ENCODE assay signal across 8 cellular contexts in genomic region chr10:133308431-133309110, GRCh38. TPM values are rescaled to one million over a fixed set of nuclear protein-coding genes. Genes with fewer than 3 reads are reported as not detected.
DNase-seq lines count a peak whose midpoint lies in the region; ATAC-seq and TF ChIP-seq lines count a peak whose summit lies in the region.

A gene with protein sequence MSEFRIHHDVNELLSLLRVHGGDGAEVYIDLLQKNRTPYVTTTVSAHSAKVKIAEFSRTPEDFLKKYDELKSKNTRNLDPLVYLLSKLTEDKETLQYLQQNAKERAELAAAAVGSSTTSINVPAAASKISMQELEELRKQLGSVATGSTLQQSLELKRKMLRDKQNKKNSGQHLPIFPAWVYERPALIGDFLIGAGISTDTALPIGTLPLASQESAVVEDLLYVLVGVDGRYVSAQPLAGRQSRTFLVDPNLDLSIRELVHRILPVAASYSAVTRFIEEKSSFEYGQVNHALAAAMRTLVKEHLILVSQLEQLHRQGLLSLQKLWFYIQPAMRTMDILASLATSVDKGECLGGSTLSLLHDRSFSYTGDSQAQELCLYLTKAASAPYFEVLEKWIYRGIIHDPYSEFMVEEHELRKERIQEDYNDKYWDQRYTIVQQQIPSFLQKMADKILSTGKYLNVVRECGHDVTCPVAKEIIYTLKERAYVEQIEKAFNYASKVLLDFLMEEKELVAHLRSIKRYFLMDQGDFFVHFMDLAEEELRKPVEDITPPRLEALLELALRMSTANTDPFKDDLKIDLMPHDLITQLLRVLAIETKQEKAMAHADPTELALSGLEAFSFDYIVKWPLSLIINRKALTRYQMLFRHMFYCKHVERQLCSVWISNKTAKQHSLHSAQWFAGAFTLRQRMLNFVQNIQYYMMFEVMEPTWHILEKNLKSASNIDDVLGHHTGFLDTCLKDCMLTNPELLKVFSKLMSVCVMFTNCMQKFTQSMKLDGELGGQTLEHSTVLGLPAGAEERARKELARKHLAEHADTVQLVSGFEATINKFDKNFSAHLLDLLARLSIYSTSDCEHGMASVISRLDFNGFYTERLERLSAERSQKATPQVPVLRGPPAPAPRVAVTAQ (minus strand): TSS chr10:133308872. CDS start chr10:133302941, 5,931 bp downstream.
A gene with protein sequence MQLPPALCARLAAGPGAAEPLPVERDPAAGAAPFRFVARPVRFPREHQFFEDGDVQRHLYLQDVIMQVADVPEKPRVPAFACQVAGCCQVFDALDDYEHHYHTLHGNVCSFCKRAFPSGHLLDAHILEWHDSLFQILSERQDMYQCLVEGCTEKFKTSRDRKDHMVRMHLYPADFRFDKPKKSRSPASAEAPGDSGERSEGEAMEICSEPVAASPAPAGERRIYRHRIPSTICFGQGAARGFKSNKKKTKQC (plus strand): TSS chr10:133308914. CDS start chr10:133308944, 30 bp downstream.

- CTCF ChIA-PET in Calu3 (lab: Charles Lee): interaction anchor here (1.2 kb wide), 1 partner anchor 16 kb away, joined by 4 read pairs; no protein-coding TSS in a partner anchor
- CTCF ChIA-PET in RWPE1 (lab: Yijun Ruan, JAX): interaction anchor here (0.7 to 1.8 kb wide), 6 partner anchors 13 to 165 kb away, joined by 3 to 14 read pairs (median 4); no protein-coding TSS in a partner anchor

- H3K27ac Mint-ChIP-seq in Calu3 (ENCODE audit: unreplicated experiment) (peak within 1 kb of the TSS; percentile 82), nephron (peak within 1 kb of the TSS; percentile 98 to 99 (median 98))
- peak within 1 kb of the TSS; percentile 96 for H3K27ac Mint-ChIP-seq in activated T-helper 2 cell treated with anti-CD3 and anti-CD28 coated beads, Interferon-gamma antibody, Interleukin-2, Interleukin-4, amounts not matched to agents 10 μg/mL and 5 μg/mL and 100 μg/mL, durations not matched to agents 14 hours and 24 hours and 36 hours
- peak within 1 kb of the TSS; percentile 98 for H3K27ac Mint-ChIP-seq in stimulated activated naive CD8-positive, alpha-beta T cell treated with anti-CD3 and anti-CD28 coated beads, Interleukin-15, Interleukin-2, amounts not matched to agents 100 ng/mL and 50 ng/mL, for 24 hours

- H3K4me3 Mint-ChIP-seq in Calu3 (ENCODE audit: low read depth, unreplicated experiment): peak within 1 kb of the TSS; percentile 76
- H3K4me3 Mint-ChIP-seq in activated T-helper 2 cell treated with anti-CD3 and anti-CD28 coated beads, Interferon-gamma antibody, Interleukin-2, Interleukin-4, amounts not matched to agents 10 μg/mL and 5 μg/mL and 100 μg/mL, durations not matched to agents 14 hours and 24 hours and 36 hours (ENCODE audit: low read depth): peak within 1 kb of the TSS; percentile 91
- H3K4me3 Mint-ChIP-seq in nephron: peak within 1 kb of the TSS; percentile 96 to 100 (median 97)
- peak within 1 kb of the TSS; percentile 99 for H3K4me3 Mint-ChIP-seq in stimulated activated naive CD8-positive, alpha-beta T cell treated with anti-CD3 and anti-CD28 coated beads, Interleukin-15, Interleukin-2, amounts not matched to agents 100 ng/mL and 50 ng/mL, for 24 hours

- DNase-seq in Calu3: peak; percentile 83
- peak; percentile 60 for DNase-seq in HPDE6-E6E7 (ENCODE audit: extremely low spot score)
- peak; percentile 82 for DNase-seq in RWPE1 (ENCODE audit: low spot score)
- peak; percentile 89 for DNase-seq in activated T-helper 2 cell treated with anti-CD3 and anti-CD28 coated beads, Interferon-gamma antibody, Interleukin-2, Interleukin-4, amounts not matched to agents 10 μg/mL and 5 μg/mL and 100 μg/mL, durations not matched to agents 14 hours and 24 hours and 36 hours (ENCODE audit: low spot score)
- DNase-seq in fibroblast of pulmonary artery (ENCODE audit: low read depth): peak; percentile 86

- H3K4me1 Mint-ChIP-seq in Calu3 (ENCODE audit: low read depth, unreplicated experiment) (peaks cover 8% of the 10 kb centered on the region), nephron (peaks cover 23% of the 10 kb centered on the region)
- peaks cover 16% of the 10 kb centered on the region for H3K4me1 Mint-ChIP-seq in activated T-helper 2 cell treated with anti-CD3 and anti-CD28 coated beads, Interferon-gamma antibody, Interleukin-2, Interleukin-4, amounts not matched to agents 10 μg/mL and 5 μg/mL and 100 μg/mL, durations not matched to agents 14 hours and 24 hours and 36 hours (ENCODE audit: low read depth)
- H3K4me1 Mint-ChIP-seq in stimulated activated naive CD8-positive, alpha-beta T cell treated with anti-CD3 and anti-CD28 coated beads, Interleukin-15, Interleukin-2, amounts not matched to agents 100 ng/mL and 50 ng/mL, for 24 hours (ENCODE audit: low read depth): peaks cover 39% of the 10 kb centered on the region

- H3K36me3 Mint-ChIP-seq in Calu3 (ENCODE audit: insufficient read depth, unreplicated experiment) (peaks cover 32% of the 10 kb centered on the region), nephron (ENCODE audit: low read depth) (peaks cover 27% of the 10 kb centered on the region)
- peaks cover 27% of the 10 kb centered on the region for H3K36me3 Mint-ChIP-seq in activated T-helper 2 cell treated with anti-CD3 and anti-CD28 coated beads, Interferon-gamma antibody, Interleukin-2, Interleukin-4, amounts not matched to agents 10 μg/mL and 5 μg/mL and 100 μg/mL, durations not matched to agents 14 hours and 24 hours and 36 hours (ENCODE audit: low read depth)
- H3K36me3 Mint-ChIP-seq in stimulated activated naive CD8-positive, alpha-beta T cell treated with anti-CD3 and anti-CD28 coated beads, Interleukin-15, Interleukin-2, amounts not matched to agents 100 ng/mL and 50 ng/mL, for 24 hours (ENCODE audit: low read depth): peaks cover 29% of the 10 kb centered on the region

- peak within 1 kb of the TSS; percentile 92 for H3K27ac ChIP-seq in RWPE1

- TSS peak; percentile 48 for BruUV-seq in Calu3 (replicated peaks; lab: Mats Ljungman, UMichigan)

- TF ChIP-seq CTCF in Calu3 (IDR thresholded peaks at IDR 0.05; ENCODE audit: unreplicated experiment) (no peak), RWPE1 (conservative IDR thresholded peaks at IDR 0.05; ENCODE audit: low read depth) (no peak), fibroblast of pulmonary artery (IDR thresholded peaks at IDR 0.05; ENCODE audit: low read length, missing control alignments) (no peak), nephron (IDR thresholded peaks at IDR 0.05; ENCODE audit: unreplicated experiment in 3 of 3) (no peak)

- POLR2A ChIA-PET in RWPE1 (lab: Yijun Ruan, JAX; ENCODE audit: low non-redundant PET): interaction anchor here (1.0 to 1.1 kb wide), 2 partner anchors 32 to 33 kb away, joined by 3 to 6 read pairs; partner anchors contain the start of gene ADAM8

- H3K4me3 ChIP-seq in fibroblast of pulmonary artery (replicated peaks; ENCODE audit: low read depth, low read length): peak within 1 kb of the TSS; percentile 92

- peak; percentile 68 for ATAC-seq in GM19468 (IDR thresholded peaks at IDR 0.05; ENCODE audit: extremely low read depth, unreplicated experiment)

- no peaks in the 10 kb centered on the region for H3K9me3 Mint-ChIP-seq in Calu3 (ENCODE audit: low read depth, unreplicated experiment)
- H3K9me3 Mint-ChIP-seq in activated T-helper 2 cell treated with anti-CD3 and anti-CD28 coated beads, Interferon-gamma antibody, Interleukin-2, Interleukin-4, amounts not matched to agents 10 μg/mL and 5 μg/mL and 100 μg/mL, durations not matched to agents 14 hours and 24 hours and 36 hours: no peaks in the 10 kb centered on the region
- no peaks in the 10 kb centered on the region for H3K9me3 Mint-ChIP-seq in nephron
- H3K9me3 Mint-ChIP-seq in stimulated activated naive CD8-positive, alpha-beta T cell treated with anti-CD3 and anti-CD28 coated beads, Interleukin-15, Interleukin-2, amounts not matched to agents 100 ng/mL and 50 ng/mL, for 24 hours: no peaks in the 10 kb centered on the region

- intact Hi-C loops in Calu3 (cut with micrococcal nuclease; ENCODE audit: unreplicated experiment): no loop called here
- intact Hi-C loops in activated T-helper 2 cell treated with anti-CD3 and anti-CD28 coated beads, Interferon-gamma antibody, Interleukin-2, Interleukin-4, amounts not matched to agents 10 μg/mL and 5 μg/mL and 100 μg/mL, durations not matched to agents 14 hours and 24 hours and 36 hours (cut with micrococcal nuclease): loop anchor here (1.0 to 5.0 kb wide), 5 partner anchors 33 to 771 kb away; partner anchors contain the start of genes FUOM, INPP5A and PAOX

- H3K27me3 Mint-ChIP-seq in Calu3 (ENCODE audit: unreplicated experiment) (no peaks in the 10 kb centered on the region), nephron (ENCODE audit: low read depth) (no peaks in the 10 kb centered on the region)
- no peaks in the 10 kb centered on the region for H3K27me3 Mint-ChIP-seq in activated T-helper 2 cell treated with anti-CD3 and anti-CD28 coated beads, Interferon-gamma antibody, Interleukin-2, Interleukin-4, amounts not matched to agents 10 μg/mL and 5 μg/mL and 100 μg/mL, durations not matched to agents 14 hours and 24 hours and 36 hours (ENCODE audit: low read depth)
- no peaks in the 10 kb centered on the region for H3K27me3 Mint-ChIP-seq in stimulated activated naive CD8-positive, alpha-beta T cell treated with anti-CD3 and anti-CD28 coated beads, Interleukin-15, Interleukin-2, amounts not matched to agents 100 ng/mL and 50 ng/mL, for 24 hours

RNA-seq across cellular contexts. Expression of the first gene that starts in this region (rescaled TPM):
- total RNA-seq in Calu3 (2022): 41.0 and 47.2 TPM in 2 replicates
- 60.4 and 64.7 TPM in 2 replicates for total RNA-seq in activated T-helper 2 cell treated with anti-CD3 and anti-CD28 coated beads, Interferon-gamma antibody, Interleukin-2, Interleukin-4, amounts not matched to agents 10 μg/mL and 5 μg/mL and 100 μg/mL, durations not matched to agents 14 hours and 24 hours and 36 hours

RNA-seq across cellular contexts. Expression of the second gene that starts in this region (rescaled TPM):
- 21.2 and 24.0 TPM in 2 replicates for total RNA-seq in Calu3 (2022)
- 88.4 and 89.7 TPM in 2 replicates for total RNA-seq in activated T-helper 2 cell treated with anti-CD3 and anti-CD28 coated beads, Interferon-gamma antibody, Interleukin-2, Interleukin-4, amounts not matched to agents 10 μg/mL and 5 μg/mL and 100 μg/mL, durations not matched to agents 14 hours and 24 hours and 36 hours

Comparison
In these comparisons a context has a peak if more than half of its experiments do, and no peak if none do; other contexts are left out.
1. Peak in every context shown above with its lines: DNase-seq, ATAC-seq, H3K4me3 ChIP-seq and H3K27ac ChIP-seq.